ENCODE assay signal across 8 cellular contexts in genomic region chr15:64892850-64893403, GRCh38. TPM values are rescaled to one million over a fixed set of nuclear protein-coding genes. Genes with fewer than 3 reads are reported as not detected.
DNase-seq lines count a peak whose midpoint lies in the region; ATAC-seq and TF ChIP-seq lines count a peak whose summit lies in the region.

No MANE protein-coding gene starts in this region.

- H3K27me3 Mint-ChIP-seq in activated T-helper 17 cell treated with anti-CD3 and anti-CD28 coated beads, Interleukin-2, amount 50 U/mL, for 72 hours: no peaks in the 10 kb centered on the region
- H3K27me3 Mint-ChIP-seq in mesothelial cell of epicardium (ENCODE audit: low read depth): no peaks in the 10 kb centered on the region

- DNase-seq in activated T-cell treated with anti-CD3 and anti-CD28 coated beads for 48 hours (ENCODE audit: low read depth) (peak; percentile 52), mesothelial cell of epicardium (ENCODE audit: low spot score in 2 of 2, unreplicated experiment in 2 of 2) (no peak), pons (ENCODE audit: low spot score) (no peak), NCI-H2107 (lab: John Stamatoyannopoulos, UW) (no peak)
- DNase-seq in activated T-cell treated with anti-CD3 and anti-CD28 coated beads, Interleukin-2, amount 50 U/mL, for 1 hour: no peak

- H3K9me3 ChIP-seq in thymus (ENCODE audit: control insufficient read depth): no peaks in the 10 kb centered on the region

- H3K27ac Mint-ChIP-seq in activated T-helper 17 cell treated with anti-CD3 and anti-CD28 coated beads, Interleukin-2, amount 50 U/mL, for 72 hours: peak overlapping the region; percentile 99
- H3K27ac Mint-ChIP-seq in mesothelial cell of epicardium: peak overlapping the region; percentile 66

- H3K27ac ChIP-seq in thymus (ENCODE audit: low read depth): peak overlapping the region; percentile 91

- ATAC-seq in activated T-helper 17 cell treated with anti-CD3 and anti-CD28 coated beads, Interleukin-2, amount 50 U/mL, for 72 hours (replicated peaks): peak; percentile 44
- no peak for ATAC-seq in GM21723 (IDR thresholded peaks at IDR 0.05; ENCODE audit: unreplicated experiment)

- no peak for TF ChIP-seq CTCF in mesothelial cell of epicardium (IDR thresholded peaks at IDR 0.05; ENCODE audit: unreplicated experiment)

- WGBS in thymus: 87% methylated on average over 8 of the region's 8 CpGs

- no peak overlapping the region for H3K4me3 ChIP-seq in thymus (ENCODE audit: low read length)

- peaks cover 44% of the 10 kb centered on the region for H3K4me1 Mint-ChIP-seq in activated T-helper 17 cell treated with anti-CD3 and anti-CD28 coated beads, Interleukin-2, amount 50 U/mL, for 72 hours
- peaks cover 52% of the 10 kb centered on the region for H3K4me1 Mint-ChIP-seq in mesothelial cell of epicardium

- peaks cover 13% of the 10 kb centered on the region for H3K36me3 Mint-ChIP-seq in activated T-helper 17 cell treated with anti-CD3 and anti-CD28 coated beads, Interleukin-2, amount 50 U/mL, for 72 hours (ENCODE audit: low read depth)
- H3K36me3 Mint-ChIP-seq in mesothelial cell of epicardium: no peaks in the 10 kb centered on the region

- H3K27me3 ChIP-seq in thymus (ENCODE audit: control insufficient read depth, insufficient read depth): no peaks in the 10 kb centered on the region

- H3K36me3 ChIP-seq in thymus (ENCODE audit: control insufficient read depth, insufficient read depth): no peaks in the 10 kb centered on the region

- peaks cover 31% of the 10 kb centered on the region for H3K4me1 ChIP-seq in thymus (ENCODE audit: control insufficient read depth, insufficient read depth, low read length)

- H3K9me3 Mint-ChIP-seq in activated T-helper 17 cell treated with anti-CD3 and anti-CD28 coated beads, Interleukin-2, amount 50 U/mL, for 72 hours: no peaks in the 10 kb centered on the region
- H3K9me3 Mint-ChIP-seq in mesothelial cell of epicardium: no peaks in the 10 kb centered on the region

- H3K4me3 Mint-ChIP-seq in activated T-helper 17 cell treated with anti-CD3 and anti-CD28 coated beads, Interleukin-2, amount 50 U/mL, for 72 hours: peak overlapping the region; percentile 99
- no peak overlapping the region for H3K4me3 Mint-ChIP-seq in mesothelial cell of epicardium

RNA-seq across cellular contexts. Expression of gene ANKDD1A, which starts 18.8 kb away (rescaled TPM):
- 10 to 100 TPM in 1 of 2 donors, 1 to 10 TPM in 1; 4.3 to 10.1 TPM for total RNA-seq in activated T-helper 17 cell treated with anti-CD3 and anti-CD28 coated beads, Interleukin-2, amount 50 U/mL, for 72 hours
- total RNA-seq in mesothelial cell of epicardium: 3.7 to 4.1 TPM (median 4.1 TPM) in 3 replicates
- 3.6 TPM for polyA plus RNA-seq in thymus

RNA-seq across cellular contexts. Expression of gene PLEKHO2, which starts 51.2 kb away (rescaled TPM):
- total RNA-seq in activated T-helper 17 cell treated with anti-CD3 and anti-CD28 coated beads, Interleukin-2, amount 50 U/mL, for 72 hours: 10 to 100 TPM; 21.8 to 25.9 TPM
- 8.7 to 9.8 TPM (median 8.8 TPM) in 3 replicates for total RNA-seq in mesothelial cell of epicardium
- 18.7 TPM for polyA plus RNA-seq in thymus
